ENCODE assay signal across 1 cellular context in genomic region chr12:106955377-106956047, GRCh38.
TF ChIP-seq lines count a peak whose summit lies in the region.

TMEM263 (plus strand) TSS chr12:106955907; CDS start chr12:106967117, 11,210 bp downstream.

TF ChIP-seq in HEK293, 187 proteins besides CTCF, POLR2A, EP300 and RAD21 (continued from another document):
- TF ChIP-seq SCRT2 (tag by site-specific recombination; IDR thresholded peaks at IDR 0.05) (no peak), ZBTB7A (tag by site-specific recombination; IDR thresholded peaks at IDR 0.05; ENCODE audit: low read depth) (peak; percentile 91; the same call in 1 of the 2 replicates), ZNF266 (tag by site-specific recombination; IDR thresholded peaks at IDR 0.05; ENCODE audit: low read depth) (no peak), ZNF626 (tag by site-specific recombination; IDR thresholded peaks at IDR 0.05) (0 out of 2 replicates have a peak, but pooled peaks have one; percentile 36), ZSCAN30 (tag by site-specific recombination; IDR thresholded peaks at IDR 0.05) (peak; percentile 97), SP3 (tag by site-specific recombination; IDR thresholded peaks at IDR 0.05) (peak; percentile 79), ZFHX2 (tag by site-specific recombination; conservative IDR thresholded peaks at IDR 0.05) (peak; percentile 96), ZNF76 (tag by site-specific recombination; IDR thresholded peaks at IDR 0.05; ENCODE audit: borderline replicate concordance, low read depth) (peak; percentile 29; the same call in 1 of the 2 replicates), REST (tag by site-specific recombination; IDR thresholded peaks at IDR 0.05) (no peak), GLIS1 (tag by site-specific recombination; IDR thresholded peaks at IDR 0.05) (peak; percentile 97), KLF7 (tag by site-specific recombination; IDR thresholded peaks at IDR 0.05; ENCODE audit: borderline replicate concordance) (peak; percentile 52; the same call in 1 of the 2 replicates), ZNF146 (tag by site-specific recombination; IDR thresholded peaks at IDR 0.05) (no peak)
